ENCODE assay signal across 20 cellular contexts in the genomic region with DNA sequence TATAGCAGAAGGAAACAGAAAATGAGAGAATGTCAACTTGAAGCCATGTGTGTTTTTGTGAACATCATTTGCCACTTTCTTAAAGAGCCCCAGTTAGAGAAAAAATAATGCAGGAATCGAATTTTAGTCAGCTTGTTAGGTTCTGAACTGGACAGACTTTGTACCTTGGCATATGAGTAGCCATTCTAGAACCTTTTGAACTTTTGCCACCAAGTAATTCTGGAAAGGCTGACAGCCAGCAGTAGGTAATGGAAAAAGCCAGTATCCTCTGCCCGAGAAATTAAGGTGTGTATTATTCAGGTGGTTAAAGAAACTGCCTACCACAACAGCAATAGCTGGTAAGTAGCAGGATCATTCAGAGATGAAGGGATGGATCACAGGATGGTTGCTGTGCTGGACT. TPM values are rescaled to one million over a fixed set of nuclear protein-coding genes. Genes with fewer than 3 reads are reported as not detected.
A peak's percentile ranks its signal among the peaks of the same experiment; 100 is the strongest.
DNase-seq lines count a peak whose midpoint lies in the region; ATAC-seq, FAIRE-seq and TF ChIP-seq lines count a peak whose summit lies in the region.
"Had no signal": no experiment of that assay in that cellular context is flagged by ENCODE, and none has a peak within 500 bp of the region (broad histone marks: within the 10 kb centered on the region; RNA-seq: fewer than 3 reads in every experiment).

No MANE protein-coding gene starts in this region.

- no peak overlapping the region for H3K4me3 Mint-ChIP-seq in activated CD8-positive, alpha-beta T cell treated with anti-CD3 and anti-CD28 coated beads, Interleukin-2, amount 10 ng/mL, durations not matched to agents 7 days and 5 days
- H3K4me3 Mint-ChIP-seq in activated CD8-positive, alpha-beta T cell treated with anti-CD3 and anti-CD28 coated beads for 36 hours = no peak overlapping the region
- H3K4me3 Mint-ChIP-seq in activated T-helper 1 cell treated with anti-CD3 and anti-CD28 coated beads, Interleukin-12 subunit alpha, Interleukin-12 subunit beta, Interleukin-2, Interleukin-4 antibody, amounts not matched to agents 30 ng/mL and 10 ng/mL and 1 ng/mL, durations not matched to agents 14 hours and 24 hours and 36 hours = no peak overlapping the region

- peaks cover 14% of the 10 kb centered on the region for H3K36me3 Mint-ChIP-seq in activated CD8-positive, alpha-beta T cell treated with anti-CD3 and anti-CD28 coated beads, Interleukin-2, amount 10 ng/mL, durations not matched to agents 7 days and 5 days (ENCODE audit: low read depth)
- H3K36me3 Mint-ChIP-seq in activated CD8-positive, alpha-beta T cell treated with anti-CD3 and anti-CD28 coated beads for 36 hours (ENCODE audit: low read depth) = peaks cover 23% of the 10 kb centered on the region
- peaks cover 7% of the 10 kb centered on the region for H3K36me3 Mint-ChIP-seq in activated T-helper 1 cell treated with anti-CD3 and anti-CD28 coated beads, Interleukin-12 subunit alpha, Interleukin-12 subunit beta, Interleukin-2, Interleukin-4 antibody, amounts not matched to agents 30 ng/mL and 10 ng/mL and 1 ng/mL, durations not matched to agents 14 hours and 24 hours and 36 hours (ENCODE audit: low read depth)

- H3K4me1 Mint-ChIP-seq in activated CD8-positive, alpha-beta T cell treated with anti-CD3 and anti-CD28 coated beads, Interleukin-2, amount 10 ng/mL, durations not matched to agents 7 days and 5 days (ENCODE audit: low read depth) = peaks cover 43% of the 10 kb centered on the region
- H3K4me1 Mint-ChIP-seq in activated CD8-positive, alpha-beta T cell treated with anti-CD3 and anti-CD28 coated beads for 36 hours (ENCODE audit: low read depth) = peaks cover 38% of the 10 kb centered on the region
- peaks cover 61% of the 10 kb centered on the region for H3K4me1 Mint-ChIP-seq in activated T-helper 1 cell treated with anti-CD3 and anti-CD28 coated beads, Interleukin-12 subunit alpha, Interleukin-12 subunit beta, Interleukin-2, Interleukin-4 antibody, amounts not matched to agents 30 ng/mL and 10 ng/mL and 1 ng/mL, durations not matched to agents 14 hours and 24 hours and 36 hours (ENCODE audit: low read depth)

- DNase-seq in activated CD8-positive, alpha-beta T cell treated with anti-CD3 and anti-CD28 coated beads, Interleukin-2, amount 10 ng/mL, durations not matched to agents 7 days and 5 days = peak; percentile 17
- no peak for DNase-seq in activated CD8-positive, alpha-beta T cell treated with anti-CD3 and anti-CD28 coated beads for 36 hours
- DNase-seq in activated T-helper 1 cell treated with anti-CD3 and anti-CD28 coated beads, Interleukin-12 subunit alpha, Interleukin-12 subunit beta, Interleukin-2, Interleukin-4 antibody, amounts not matched to agents 30 ng/mL and 10 ng/mL and 1 ng/mL, durations not matched to agents 14 hours and 24 hours and 36 hours (ENCODE audit: low spot score) = no peak
- DNase-seq in left lobe of liver (ENCODE audit: low spot score) (no peak), small intestine (peak; percentile 75), omental fat pad (ENCODE audit: low spot score) (no peak)
- DNase-seq in activated naive CD4-positive, alpha-beta T cell treated with anti-CD3 and anti-CD28 coated beads, Interleukin-2, amount 50 U/mL, for 16 hours = no peak
- DNase-seq in central memory CD4-positive, alpha-beta T cell = no peak
- DNase-seq: 8988T, DMS79, GF-D8, HFFc6, MG63, NCI-H1105, NCI-H1694 treated with DMSO at 0.1 percent for 48 hours, NCI-H446, SHP77 had no signal

- no peaks in the 10 kb centered on the region for H3K27me3 Mint-ChIP-seq in activated CD8-positive, alpha-beta T cell treated with anti-CD3 and anti-CD28 coated beads, Interleukin-2, amount 10 ng/mL, durations not matched to agents 7 days and 5 days (ENCODE audit: low read depth)
- no peaks in the 10 kb centered on the region for H3K27me3 Mint-ChIP-seq in activated CD8-positive, alpha-beta T cell treated with anti-CD3 and anti-CD28 coated beads for 36 hours
- H3K27me3 Mint-ChIP-seq in activated T-helper 1 cell treated with anti-CD3 and anti-CD28 coated beads, Interleukin-12 subunit alpha, Interleukin-12 subunit beta, Interleukin-2, Interleukin-4 antibody, amounts not matched to agents 30 ng/mL and 10 ng/mL and 1 ng/mL, durations not matched to agents 14 hours and 24 hours and 36 hours (ENCODE audit: insufficient read depth) = peaks cover 1% of the 10 kb centered on the region

- no peak for TF ChIP-seq CTCF in activated CD8-positive, alpha-beta T cell treated with anti-CD3 and anti-CD28 coated beads for 36 hours (IDR thresholded peaks at IDR 0.05)
- TF ChIP-seq CTCF in omental fat pad (IDR thresholded peaks at IDR 0.05) = no peak

- no peaks in the 10 kb centered on the region for H3K9me3 Mint-ChIP-seq in activated CD8-positive, alpha-beta T cell treated with anti-CD3 and anti-CD28 coated beads, Interleukin-2, amount 10 ng/mL, durations not matched to agents 7 days and 5 days (ENCODE audit: insufficient read depth)
- H3K9me3 Mint-ChIP-seq in activated CD8-positive, alpha-beta T cell treated with anti-CD3 and anti-CD28 coated beads for 36 hours = no peaks in the 10 kb centered on the region
- no peaks in the 10 kb centered on the region for H3K9me3 Mint-ChIP-seq in activated T-helper 1 cell treated with anti-CD3 and anti-CD28 coated beads, Interleukin-12 subunit alpha, Interleukin-12 subunit beta, Interleukin-2, Interleukin-4 antibody, amounts not matched to agents 30 ng/mL and 10 ng/mL and 1 ng/mL, durations not matched to agents 14 hours and 24 hours and 36 hours
- H3K9me3 Mint-ChIP-seq: HFFc6 had no signal

- WGBS in small intestine, 3 donors = 29 to 71% (median 43%) methylated on average over 2 of the region's 2 CpGs

- H3K27ac Mint-ChIP-seq in activated CD8-positive, alpha-beta T cell treated with anti-CD3 and anti-CD28 coated beads, Interleukin-2, amount 10 ng/mL, durations not matched to agents 7 days and 5 days = no peak overlapping the region
- no peak overlapping the region for H3K27ac Mint-ChIP-seq in activated CD8-positive, alpha-beta T cell treated with anti-CD3 and anti-CD28 coated beads for 36 hours
- peak overlapping the region; percentile 45 for H3K27ac Mint-ChIP-seq in activated T-helper 1 cell treated with anti-CD3 and anti-CD28 coated beads, Interleukin-12 subunit alpha, Interleukin-12 subunit beta, Interleukin-2, Interleukin-4 antibody, amounts not matched to agents 30 ng/mL and 10 ng/mL and 1 ng/mL, durations not matched to agents 14 hours and 24 hours and 36 hours

- no peaks in the 10 kb centered on the region for H3K9me3 ChIP-seq in small intestine (ENCODE audit: control insufficient read depth, low read depth)
- H3K9me3 ChIP-seq: MG63 had no signal

- intact Hi-C loops in activated CD8-positive, alpha-beta T cell treated with anti-CD3 and anti-CD28 coated beads for 36 hours (cut with micrococcal nuclease) = loop anchor here (10.0 kb wide), 2 partner anchors 57 to 147 kb away; no protein-coding TSS in a partner anchor
- intact Hi-C loops in activated T-helper 1 cell treated with anti-CD3 and anti-CD28 coated beads, Interleukin-12 subunit alpha, Interleukin-12 subunit beta, Interleukin-2, Interleukin-4 antibody, amounts not matched to agents 30 ng/mL and 10 ng/mL and 1 ng/mL, durations not matched to agents 14 hours and 24 hours and 36 hours (cut with micrococcal nuclease) = loop anchor here (5.0 kb wide), 1 partner anchor 229 kb away; no protein-coding TSS in a partner anchor

- FAIRE-seq in small intestine (lab: Jason Lieb, UNC) = no peak

- no peak overlapping the region for H3K4me3 ChIP-seq in small intestine (ENCODE audit: low read depth in 1 of 2, low read length in 2 of 2)
- H3K4me3 ChIP-seq: MG63 had no signal

- no peak for ATAC-seq in activated CD8-positive, alpha-beta T cell treated with anti-CD3 and anti-CD28 coated beads, Interleukin-2, amount 10 ng/mL, durations not matched to agents 7 days and 5 days
- ATAC-seq in activated CD8-positive, alpha-beta T cell treated with anti-CD3 and anti-CD28 coated beads for 36 hours = no peak
- ATAC-seq in left lobe of liver = peak; percentile 4
- no peak for ATAC-seq in omental fat pad (ENCODE audit: low FRiP score)
- ATAC-seq: Panc1 had no signal

- CTCF ChIA-PET in activated CD8-positive, alpha-beta T cell treated with anti-CD3 and anti-CD28 coated beads, Interleukin-2, amount 10 ng/mL, durations not matched to agents 7 days and 5 days (lab: Charles Lee) = interaction anchor here (1.2 to 6.3 kb wide), 5 partner anchors 13 to 147 kb away, joined by 3 to 42 read pairs (median 26); a partner anchor contains a TSS
- CTCF ChIA-PET in activated CD8-positive, alpha-beta T cell treated with anti-CD3 and anti-CD28 coated beads for 36 hours (lab: Charles Lee) = interaction anchor here (3.2 to 5.6 kb wide), 3 partner anchors 14 to 37 kb away, joined by 17 to 31 read pairs (median 21); a partner anchor contains a TSS

- H3K36me3 ChIP-seq in small intestine (ENCODE audit: control insufficient read depth in 2 of 2, insufficient read depth in 2 of 2, low read length in 2 of 2) = no peaks in the 10 kb centered on the region
- H3K36me3 ChIP-seq: MG63 had no signal

- H3K27me3 ChIP-seq in small intestine (ENCODE audit: control insufficient read depth in 2 of 2, insufficient read depth in 2 of 2, low read length in 2 of 2) = no peaks in the 10 kb centered on the region
- H3K27me3 ChIP-seq: MG63 had no signal

- H3K4me1 ChIP-seq in small intestine (ENCODE audit: control insufficient read depth in 2 of 2, insufficient read depth in 1 of 2, low read depth in 1 of 2, low read length in 1 of 2) = peaks cover 0 to 5% of the 10 kb centered on the region in 2 donors

- POLR2A ChIA-PET in activated CD8-positive, alpha-beta T cell treated with anti-CD3 and anti-CD28 coated beads, Interleukin-2, amount 10 ng/mL, durations not matched to agents 7 days and 5 days (lab: Charles Lee) = no interaction called here
- POLR2A ChIA-PET in activated CD8-positive, alpha-beta T cell treated with anti-CD3 and anti-CD28 coated beads for 36 hours (lab: Charles Lee) = interaction anchor here (1.0 to 1.7 kb wide), 2 partner anchors 21 to 81 kb away, joined by 3 to 5 read pairs; no protein-coding TSS in a partner anchor

- peak overlapping the region in 1 of 2 donors; percentile 30 for H3K27ac ChIP-seq in small intestine (ENCODE audit: low read depth in 1 of 2, low read length in 1 of 2)
- H3K27ac ChIP-seq: C4-2B, KMS-11 had no signal

RNA-seq across cellular contexts. Expression of a gene that starts 20.7 kb away (rescaled TPM):
- total RNA-seq in activated CD8-positive, alpha-beta T cell treated with anti-CD3 and anti-CD28 coated beads, Interleukin-2, amount 10 ng/mL, durations not matched to agents 7 days and 5 days = 10 to 100 TPM; 23.9 to 25.7 TPM
- total RNA-seq in activated CD8-positive, alpha-beta T cell treated with anti-CD3 and anti-CD28 coated beads for 36 hours = 10 to 100 TPM; 26.3 to 27.5 TPM
- 43.3 and 45.0 TPM in 2 replicates for total RNA-seq in activated T-helper 1 cell treated with anti-CD3 and anti-CD28 coated beads, Interleukin-12 subunit alpha, Interleukin-12 subunit beta, Interleukin-2, Interleukin-4 antibody, amounts not matched to agents 30 ng/mL and 10 ng/mL and 1 ng/mL, durations not matched to agents 14 hours and 24 hours and 36 hours
- total RNA-seq in left lobe of liver (22.1 TPM), omental fat pad (10 to 100 TPM in 1 of 4 donors, 1 to 10 TPM in 3; 6.9 to 13.2 (median 8.8) TPM)
- polyA plus RNA-seq in small intestine = 10 to 100 TPM; 13.0 to 22.1 (median 18.3) TPM

Comparison
In these comparisons a context has a peak if more than half of its experiments do, and no peak if none do; other contexts are left out.
1. DNase-seq: peak in activated CD8-positive, alpha-beta T cell treated with anti-CD3 and anti-CD28 coated beads, Interleukin-2, amount 10 ng/mL, durations not matched to agents 7 days and 5 days (single experiment) and small intestine (single experiment); none in activated CD8-positive, alpha-beta T cell treated with anti-CD3 and anti-CD28 coated beads for 36 hours (single experiment), activated T-helper 1 cell treated with anti-CD3 and anti-CD28 coated beads, Interleukin-12 subunit alpha, Interleukin-12 subunit beta, Interleukin-2, Interleukin-4 antibody, amounts not matched to agents 30 ng/mL and 10 ng/mL and 1 ng/mL, durations not matched to agents 14 hours and 24 hours and 36 hours (single experiment), left lobe of liver (single experiment), omental fat pad (single experiment), activated naive CD4-positive, alpha-beta T cell treated with anti-CD3 and anti-CD28 coated beads, Interleukin-2, amount 50 U/mL, for 16 hours (single experiment) and central memory CD4-positive, alpha-beta T cell (single experiment).